In the genomic region with DNA sequence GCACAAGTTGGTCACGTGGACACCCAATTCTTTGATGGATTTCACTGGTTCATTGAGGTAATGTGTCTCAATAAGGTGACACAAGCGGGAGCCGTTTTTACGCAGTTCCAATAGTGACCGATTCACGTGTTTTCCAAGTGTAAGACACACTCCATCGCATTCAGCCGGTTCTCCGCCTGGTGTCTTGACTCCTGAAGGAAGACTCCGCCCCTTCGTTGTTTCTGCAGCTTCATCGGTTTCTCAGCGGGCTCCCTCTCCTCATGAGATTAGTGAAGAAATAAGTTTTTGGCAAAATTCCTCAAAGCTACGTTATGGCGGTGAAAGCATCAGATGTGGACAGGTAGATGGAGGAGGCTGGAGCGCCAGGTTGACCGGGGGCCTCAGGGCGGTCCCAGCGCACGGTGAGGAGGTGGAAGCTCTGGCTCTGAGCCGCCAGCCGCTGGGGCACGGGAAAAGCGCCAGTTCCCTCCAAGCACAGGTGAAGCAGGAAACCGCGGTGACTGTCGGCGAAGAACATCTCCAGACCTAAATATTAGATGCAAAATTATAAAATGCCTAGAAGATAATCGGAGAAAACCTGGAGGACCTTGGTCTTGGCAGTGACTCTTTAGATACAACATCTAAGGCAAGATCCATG, we compare ENCODE assay signal across 25 cellular contexts. TPM values are rescaled to one million over a fixed set of nuclear protein-coding genes. Genes with fewer than 3 reads are reported as not detected.
A peak's percentile ranks its signal among the peaks of the same experiment; 100 is the strongest.
DNase-seq lines count a peak whose midpoint lies in the region; ATAC-seq and TF ChIP-seq lines count a peak whose summit lies in the region.
"Had no signal": no experiment of that assay in that cellular context is flagged by ENCODE, and none has a peak within 500 bp of the region (broad histone marks: within the 10 kb centered on the region; RNA-seq: fewer than 3 reads in every experiment).

No MANE protein-coding gene starts in this region.

- no peak overlapping the region for H3K27ac Mint-ChIP-seq in activated CD4-positive, alpha-beta T cell treated with anti-CD3 and anti-CD28 coated beads, Interleukin-2, amount 10 ng/mL, durations not matched to agents 24 days and 14 days
- peak overlapping the region; percentile 99 for H3K27ac Mint-ChIP-seq in CD4-positive, alpha-beta T cell
- peak overlapping the region; percentile 3 for H3K27ac Mint-ChIP-seq in activated CD4-positive, alpha-beta memory T cell treated with anti-CD3 and anti-CD28 coated beads, Interleukin-2, amount 10 ng/mL, durations not matched to agents 7 days and 5 days
- no peak overlapping the region for H3K27ac Mint-ChIP-seq in central memory CD8-positive, alpha-beta T cell (ENCODE audit: low read depth)
- H3K27ac Mint-ChIP-seq: endodermal cell had no signal

- no peak for TF ChIP-seq CTCF in CD4-positive, alpha-beta T cell (IDR thresholded peaks at IDR 0.05)

- H3K4me1 Mint-ChIP-seq in activated CD4-positive, alpha-beta T cell treated with anti-CD3 and anti-CD28 coated beads, Interleukin-2, amount 10 ng/mL, durations not matched to agents 24 days and 14 days, result peaks cover 60% of the 10 kb centered on the region
- peaks cover 67% of the 10 kb centered on the region for H3K4me1 Mint-ChIP-seq in CD4-positive, alpha-beta T cell (ENCODE audit: low read depth)
- peaks cover 55% of the 10 kb centered on the region for H3K4me1 Mint-ChIP-seq in activated CD4-positive, alpha-beta memory T cell treated with anti-CD3 and anti-CD28 coated beads, Interleukin-2, amount 10 ng/mL, durations not matched to agents 7 days and 5 days
- H3K4me1 Mint-ChIP-seq in central memory CD8-positive, alpha-beta T cell, result peaks cover 48% of the 10 kb centered on the region

- peaks cover 31% of the 10 kb centered on the region for H3K36me3 Mint-ChIP-seq in activated CD4-positive, alpha-beta T cell treated with anti-CD3 and anti-CD28 coated beads, Interleukin-2, amount 10 ng/mL, durations not matched to agents 24 days and 14 days (ENCODE audit: low read depth)
- no peaks in the 10 kb centered on the region for H3K36me3 Mint-ChIP-seq in CD4-positive, alpha-beta T cell (ENCODE audit: low read depth)
- peaks cover 31% of the 10 kb centered on the region for H3K36me3 Mint-ChIP-seq in activated CD4-positive, alpha-beta memory T cell treated with anti-CD3 and anti-CD28 coated beads, Interleukin-2, amount 10 ng/mL, durations not matched to agents 7 days and 5 days (ENCODE audit: low read depth)
- H3K36me3 Mint-ChIP-seq in central memory CD8-positive, alpha-beta T cell (ENCODE audit: insufficient read depth), result peaks cover 32% of the 10 kb centered on the region

- H3K4me3 Mint-ChIP-seq in activated CD4-positive, alpha-beta T cell treated with anti-CD3 and anti-CD28 coated beads, Interleukin-2, amount 10 ng/mL, durations not matched to agents 24 days and 14 days, result peak overlapping the region; percentile 53
- H3K4me3 Mint-ChIP-seq in CD4-positive, alpha-beta T cell, result peak overlapping the region; percentile 89
- peak overlapping the region; percentile 3 for H3K4me3 Mint-ChIP-seq in activated CD4-positive, alpha-beta memory T cell treated with anti-CD3 and anti-CD28 coated beads, Interleukin-2, amount 10 ng/mL, durations not matched to agents 7 days and 5 days
- H3K4me3 Mint-ChIP-seq in central memory CD8-positive, alpha-beta T cell, result peak overlapping the region; percentile 51
- H3K4me3 Mint-ChIP-seq: endodermal cell had no signal

- no peak overlapping the region for H3K27ac ChIP-seq in CD4-positive, alpha-beta T cell (ENCODE audit: low read depth, low read length)
- H3K27ac ChIP-seq: coronary artery, esophagus squamous epithelium, gastrocnemius medialis, hepatocyte, KMS-11, Peyer's patch, SJSA1, suprapubic skin, uterus had no signal

- peaks cover 10% of the 10 kb centered on the region for H3K9me3 Mint-ChIP-seq in activated CD4-positive, alpha-beta T cell treated with anti-CD3 and anti-CD28 coated beads, Interleukin-2, amount 10 ng/mL, durations not matched to agents 24 days and 14 days
- peaks cover 2% of the 10 kb centered on the region for H3K9me3 Mint-ChIP-seq in CD4-positive, alpha-beta T cell
- H3K9me3 Mint-ChIP-seq in activated CD4-positive, alpha-beta memory T cell treated with anti-CD3 and anti-CD28 coated beads, Interleukin-2, amount 10 ng/mL, durations not matched to agents 7 days and 5 days, result peaks cover 8% of the 10 kb centered on the region
- no peaks in the 10 kb centered on the region for H3K9me3 Mint-ChIP-seq in central memory CD8-positive, alpha-beta T cell
- H3K9me3 Mint-ChIP-seq: endodermal cell had no signal

- intact Hi-C loops in activated CD4-positive, alpha-beta T cell treated with anti-CD3 and anti-CD28 coated beads, Interleukin-2, amount 10 ng/mL, durations not matched to agents 24 days and 14 days (cut with micrococcal nuclease), result no loop called here
- intact Hi-C loops in CD4-positive, alpha-beta T cell (cut with DNase I, micrococcal nuclease), result no loop called here

- peak; percentile 29 for ATAC-seq in CD4-positive, alpha-beta T cell (ENCODE audit: poor library complexity)
- no peak for ATAC-seq in central memory CD8-positive, alpha-beta T cell (replicated peaks; ENCODE audit: extremely low read depth, poor library complexity, severe bottlenecking)
- ATAC-seq: gastrocnemius medialis had no signal

- no peaks in the 10 kb centered on the region for H3K27me3 ChIP-seq in CD4-positive, alpha-beta T cell (ENCODE audit: control insufficient read depth, insufficient read depth, low read length)
- H3K27me3 ChIP-seq: esophagus squamous epithelium, hepatocyte, Peyer's patch, SJSA1, suprapubic skin, uterus had no signal

- POLR2A ChIA-PET in CD4-positive, alpha-beta T cell (lab: Charles Lee), result interaction anchor here (0.6 to 15.0 kb wide), 7 partner anchors 9 to 37 kb away, joined by 3 to 412 read pairs (median 4); a partner anchor contains a TSS
- POLR2A ChIA-PET in activated CD4-positive, alpha-beta memory T cell treated with anti-CD3 and anti-CD28 coated beads, Interleukin-2, amount 10 ng/mL, durations not matched to agents 7 days and 5 days (lab: Charles Lee), result interaction anchor here (0.8 to 18.8 kb wide), 2 partner anchors 12 to 22 kb away, joined by 3 to 1051 read pairs; no protein-coding TSS in a partner anchor

- CTCF ChIA-PET in CD4-positive, alpha-beta T cell (lab: Charles Lee), result interaction anchor here (1.0 kb wide), 1 partner anchor 38 kb away, joined by 4 read pairs; no protein-coding TSS in a partner anchor
- CTCF ChIA-PET in activated CD4-positive, alpha-beta memory T cell treated with anti-CD3 and anti-CD28 coated beads, Interleukin-2, amount 10 ng/mL, durations not matched to agents 7 days and 5 days (lab: Charles Lee), result no interaction called here

- no peaks in the 10 kb centered on the region for H3K9me3 ChIP-seq in CD4-positive, alpha-beta T cell (ENCODE audit: control insufficient read depth, low read length)
- H3K9me3 ChIP-seq: BE2C, esophagus squamous epithelium, gastrocnemius medialis, Peyer's patch, SJSA1, suprapubic skin, uterus had no signal

- DNase-seq in activated CD4-positive, alpha-beta T cell treated with anti-CD3 and anti-CD28 coated beads, Interleukin-2, amount 10 ng/mL, durations not matched to agents 24 days and 14 days, result peak; percentile 54
- DNase-seq in activated CD4-positive, alpha-beta T cell treated with anti-CD3 and anti-CD28 coated beads for 1 hour, result no peak
- DNase-seq in CD4-positive, alpha-beta T cell, result no peak
- DNase-seq in activated CD4-positive, alpha-beta memory T cell treated with anti-CD3 and anti-CD28 coated beads, Interleukin-2, amount 10 ng/mL, durations not matched to agents 7 days and 5 days, result no peak
- no peak for DNase-seq in central memory CD8-positive, alpha-beta T cell (ENCODE audit: low spot score in 2 of 2)
- DNase-seq in GM19238 (ENCODE audit: insufficient read length, low spot score) (no peak), NCI-H1092 (lab: John Stamatoyannopoulos, UW) (no peak), NOMO-1 treated with DMSO at 0.1 percent for 48 hours (lab: John Stamatoyannopoulos, UW; ENCODE audit: unreplicated experiment) (no peak)
- DNase-seq: amygdala, BE2C, endodermal cell, esophagus squamous epithelium, gastrocnemius medialis, mesenchymal stem cell, NCI-H1436 treated with DMSO at 0.1 percent for 48 hours, Peyer's patch, uterus had no signal

- H3K27me3 Mint-ChIP-seq in activated CD4-positive, alpha-beta T cell treated with anti-CD3 and anti-CD28 coated beads, Interleukin-2, amount 10 ng/mL, durations not matched to agents 24 days and 14 days, result no peaks in the 10 kb centered on the region
- no peaks in the 10 kb centered on the region for H3K27me3 Mint-ChIP-seq in CD4-positive, alpha-beta T cell
- no peaks in the 10 kb centered on the region for H3K27me3 Mint-ChIP-seq in activated CD4-positive, alpha-beta memory T cell treated with anti-CD3 and anti-CD28 coated beads, Interleukin-2, amount 10 ng/mL, durations not matched to agents 7 days and 5 days
- no peaks in the 10 kb centered on the region for H3K27me3 Mint-ChIP-seq in central memory CD8-positive, alpha-beta T cell

RNA-seq across cellular contexts. Expression of a gene that starts 21.0 kb away (rescaled TPM):
- 500 and 501 TPM in 2 replicates for total RNA-seq in activated CD4-positive, alpha-beta T cell treated with anti-CD3 and anti-CD28 coated beads, Interleukin-2, amount 10 ng/mL, durations not matched to agents 24 days and 14 days
- total RNA-seq in CD4-positive, alpha-beta T cell, result 100 to 1,000 TPM; 150 to 151 TPM
- 100 to 1,000 TPM; 329 to 340 TPM for total RNA-seq in activated CD4-positive, alpha-beta memory T cell treated with anti-CD3 and anti-CD28 coated beads, Interleukin-2, amount 10 ng/mL, durations not matched to agents 7 days and 5 days
- total RNA-seq: bronchial epithelial cell, Daoy, endodermal cell, NCI-H460, SJSA1 had no signal

Comparison
In these comparisons a context has a peak if more than half of its experiments do, and no peak if none do; other contexts are left out.
1. H3K27ac Mint-ChIP-seq: peak in CD4-positive, alpha-beta T cell (single experiment) and activated CD4-positive, alpha-beta memory T cell treated with anti-CD3 and anti-CD28 coated beads, Interleukin-2, amount 10 ng/mL, durations not matched to agents 7 days and 5 days (single experiment); none in activated CD4-positive, alpha-beta T cell treated with anti-CD3 and anti-CD28 coated beads, Interleukin-2, amount 10 ng/mL, durations not matched to agents 24 days and 14 days (single experiment) and central memory CD8-positive, alpha-beta T cell (single experiment).
2. H3K4me3 Mint-ChIP-seq: peak in every context shown above with its lines; median percentile 89 in CD4-positive, alpha-beta T cell; 53 in activated CD4-positive, alpha-beta T cell treated with anti-CD3 and anti-CD28 coated beads, Interleukin-2, amount 10 ng/mL, durations not matched to agents 24 days and 14 days; 51 in central memory CD8-positive, alpha-beta T cell; 3 in activated CD4-positive, alpha-beta memory T cell treated with anti-CD3 and anti-CD28 coated beads, Interleukin-2, amount 10 ng/mL, durations not matched to agents 7 days and 5 days.